1 cellular context compared by ENCODE assay signal in genomic region chr10:86224354-86225097, GRCh38.
TF ChIP-seq lines count a peak whose summit lies in the region.

No MANE protein-coding gene starts in this region.

TF ChIP-seq in GM12878, 131 proteins besides CTCF, POLR2A, EP300 and RAD21 (continued from another document):
- no peak for TF ChIP-seq ZNF687 (IDR thresholded peaks at IDR 0.05)
- TF ChIP-seq ATF3 (IDR thresholded peaks at IDR 0.05; ENCODE audit: borderline replicate concordance, extremely low read depth, low read depth, low read length) = no peak
